In the genomic region with DNA sequence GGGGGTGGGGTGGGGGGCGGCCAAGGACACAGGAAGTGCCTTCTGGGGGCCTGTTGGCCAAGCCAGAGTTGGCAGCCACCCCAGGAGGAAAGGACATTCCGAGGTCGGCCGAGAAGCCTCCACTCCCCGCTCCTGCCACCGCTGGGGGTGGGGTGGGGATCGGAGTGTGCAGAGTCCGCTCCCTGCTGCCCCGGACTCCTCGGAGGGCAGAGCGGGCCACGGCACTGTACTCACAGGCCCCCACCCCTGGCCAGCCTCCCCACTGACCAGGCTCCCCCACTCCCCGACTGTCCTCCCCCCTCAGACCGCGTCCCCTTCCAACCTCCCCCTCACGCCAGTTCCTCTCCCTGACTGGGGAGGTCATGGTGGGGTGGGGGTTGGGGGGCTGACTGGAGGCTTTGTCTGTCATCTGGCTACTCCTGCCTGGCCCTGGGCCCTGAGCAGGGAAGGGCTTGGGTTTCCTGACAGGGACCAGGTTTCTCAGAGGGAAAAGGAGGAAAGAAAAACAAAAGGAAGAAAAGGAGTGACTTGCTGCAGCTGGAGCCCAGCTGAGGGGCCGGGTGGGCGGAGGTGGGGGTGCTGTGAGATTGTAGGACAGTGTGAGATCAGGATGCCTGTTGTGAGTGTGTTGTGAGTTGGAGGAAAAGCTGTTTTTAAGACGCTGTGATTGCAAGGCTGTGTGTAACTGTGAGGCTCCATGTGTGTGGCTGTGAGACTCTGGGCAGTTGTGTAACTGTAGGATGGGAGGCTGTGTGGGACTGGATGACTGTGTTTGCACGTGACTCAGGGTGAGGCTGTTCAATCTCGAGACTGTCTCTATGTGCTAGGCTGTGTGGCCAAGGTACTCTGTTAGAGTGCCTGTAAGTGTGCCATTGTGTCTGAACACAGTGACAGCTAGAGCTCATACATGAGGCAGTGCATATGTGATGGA, we compare ENCODE assay signal across 11 cellular contexts. TPM values are rescaled to one million over a fixed set of nuclear protein-coding genes. Genes with fewer than 3 reads are reported as not detected.
DNase-seq lines count a peak whose midpoint lies in the region; ATAC-seq, FAIRE-seq and TF ChIP-seq lines count a peak whose summit lies in the region.
"Had no signal": no experiment of that assay in that cellular context is flagged by ENCODE, and none has a peak within 500 bp of the region (broad histone marks: within the 10 kb centered on the region; RNA-seq: fewer than 3 reads in every experiment).

No MANE protein-coding gene starts in this region.

- peak overlapping the region; percentile 14 to 43; a peak in 2 of 4 replicates for H3K4me2 ChIP-seq in H1 (ENCODE audit: insufficient read depth in 1 of 2, low read depth in 2 of 2, low read length in 2 of 2)

- H3K9ac ChIP-seq in H1 (replicated peaks in 1 of 4; ENCODE audit: extremely low read depth in 1 of 4, low read depth in 3 of 4, low read length in 3 of 4) = peak overlapping the region in 1 of 4 experiments; percentile 22; a peak in 2 of 7 replicates

- 0 out of 2 replicates have a peak, but pooled peaks cover under 1% of the 10 kb centered on the region for H3K79me1 ChIP-seq in H1 (ENCODE audit: low read depth, low read length)

- no peak for DNase-seq in stimulated activated naive CD8-positive, alpha-beta T cell treated with anti-CD3 and anti-CD28 coated beads, Interleukin-15, amount 100 ng/mL, for 72 hours
- DNase-seq in stimulated activated naive CD8-positive, alpha-beta T cell treated with anti-CD3 and anti-CD28 coated beads, Interleukin-15, Interleukin-2, amounts not matched to agents 100 U/mL and 50 U/mL, for 24 hours = no peak
- DNase-seq in H1 (ENCODE audit: low read depth in 1 of 2, low spot score in 2 of 2) (no peak), aorta (peak; percentile 44 to 75), putamen (ENCODE audit: low spot score) (no peak), DMS79 (lab: John Stamatoyannopoulos, UW) (no peak)
- DNase-seq: activated CD8-positive, alpha-beta T cell treated with anti-CD3 and anti-CD28 coated beads, Interleukin-2, amount 10 ng/mL, durations not matched to agents 7 days and 5 days; NCI-H1092; stimulated activated CD4-positive, alpha-beta T cell treated with anti-CD3 and anti-CD28 coated beads, Interleukin-4, amount 100 ng/mL, for 4 hours had no signal

- no peak for TF ChIP-seq EP300 in H1 (IDR thresholded peaks at IDR 0.05; ENCODE audit: borderline replicate concordance in 1 of 2, low read depth in 2 of 2, low read length in 2 of 2)

- H3K79me2 ChIP-seq in H1 (ENCODE audit: control insufficient read depth in 1 of 2, insufficient read depth in 2 of 2, low read length in 2 of 2) = no peaks in the 10 kb centered on the region

- CTCF ChIA-PET in H1 (lab: Charles Lee; ENCODE audit: partially characterized antibody) = interaction anchor here (0.8 to 11.9 kb wide), 10 partner anchors 11 to 156 kb away, joined by 3 to 241 read pairs (median 20); no protein-coding TSS in a partner anchor

- POLR2A ChIA-PET in H1 (lab: Charles Lee; ENCODE audit: partially characterized antibody) = interaction anchor here (0.6 to 1.9 kb wide), 4 partner anchors 11 to 216 kb away, joined by 3 to 5 read pairs (median 4); no protein-coding TSS in a partner anchor

- peak overlapping the region; percentile 72; the same call in 1 of the 2 replicates for H2BK5ac ChIP-seq in H1 (ENCODE audit: low read depth, low read length)

- H3K9me3 Mint-ChIP-seq in stimulated activated naive CD8-positive, alpha-beta T cell treated with anti-CD3 and anti-CD28 coated beads, Interleukin-15, amount 100 ng/mL, for 72 hours = no peaks in the 10 kb centered on the region

- no peak overlapping the region for H3K56ac ChIP-seq in H1 (replicated peaks; ENCODE audit: insufficient read length, low read depth, low read length)

- H2BK15ac ChIP-seq in H1 (ENCODE audit: low read length) = peak overlapping the region; percentile 14; the same call in 1 of the 2 replicates

- no peak overlapping the region for H3K4me3 ChIP-seq in H1 (ENCODE audit: extremely low read depth in 1 of 4, insufficient read depth in 2 of 4, low read depth in 3 of 4, low read length in 4 of 4)
- no peak overlapping the region for H3K4me3 ChIP-seq in mesodermal cell (ENCODE audit: extremely low read depth, insufficient read depth, low read length, poor library complexity, severe bottlenecking)
- H3K4me3 ChIP-seq in aorta (ENCODE audit: low read length in 2 of 2) = no peak overlapping the region

- H3K4me1 Mint-ChIP-seq in stimulated activated naive CD8-positive, alpha-beta T cell treated with anti-CD3 and anti-CD28 coated beads, Interleukin-15, amount 100 ng/mL, for 72 hours = no peaks in the 10 kb centered on the region

- H4K91ac ChIP-seq in H1 (replicated peaks; ENCODE audit: insufficient read length, low read length) = no peak overlapping the region

- intact Hi-C loops in aorta (cut with DNase I) = loop anchor here in 1 of 2 donors (2.0 kb wide), 1 partner anchor 31 kb away; no protein-coding TSS in a partner anchor

- peak overlapping the region; percentile 86; the same call in 1 of the 2 replicates for H2BK12ac ChIP-seq in H1 (ENCODE audit: low read depth, low read length)

- no peak overlapping the region for H2AFZ ChIP-seq in H1 (ENCODE audit: low read length)

- no peaks in the 10 kb centered on the region for H4K20me1 ChIP-seq in H1 (replicated peaks in 1 of 2; ENCODE audit: control insufficient read depth in 1 of 2, insufficient read depth in 2 of 2, low read length in 2 of 2)

- peak overlapping the region; percentile 6; the same call in 1 of the 2 replicates for H4K8ac ChIP-seq in H1 (ENCODE audit: extremely low read depth, insufficient read depth, low read length)

- H3K27me3 Mint-ChIP-seq in stimulated activated naive CD8-positive, alpha-beta T cell treated with anti-CD3 and anti-CD28 coated beads, Interleukin-15, amount 100 ng/mL, for 72 hours = peaks cover 56% of the 10 kb centered on the region

- H3K27me3 ChIP-seq in H1 (replicated peaks in 1 of 4; ENCODE audit: control insufficient read depth in 3 of 4, extremely low read depth in 1 of 4, insufficient read depth in 3 of 4, low read length in 3 of 4) = no peaks in the 10 kb centered on the region; a peak in 3 of 7 replicates
- H3K27me3 ChIP-seq in aorta (ENCODE audit: control insufficient read depth in 1 of 2, insufficient read depth in 2 of 2, low read length in 1 of 2) = no peaks in the 10 kb centered on the region

- no peak overlapping the region for H2AK5ac ChIP-seq in H1 (ENCODE audit: low read depth, low read length)

- no peak overlapping the region for H3K4ac ChIP-seq in H1 (replicated peaks; ENCODE audit: insufficient read length, low read depth, low read length)

- ATAC-seq in stimulated activated naive CD8-positive, alpha-beta T cell treated with anti-CD3 and anti-CD28 coated beads, Interleukin-15, amount 100 ng/mL, for 72 hours = peak; percentile 39
- no peak for ATAC-seq in stimulated activated naive CD8-positive, alpha-beta T cell treated with anti-CD3 and anti-CD28 coated beads, Interleukin-15, Interleukin-2, amounts not matched to agents 100 U/mL and 50 U/mL, for 24 hours
- ATAC-seq in aorta (ENCODE audit: low FRiP score) (peak; percentile 75), GM19035 (IDR thresholded peaks at IDR 0.05; ENCODE audit: unreplicated experiment) (no peak)
- ATAC-seq: activated CD8-positive, alpha-beta T cell treated with anti-CD3 and anti-CD28 coated beads, Interleukin-2, amount 10 ng/mL, durations not matched to agents 7 days and 5 days had no signal

- no peaks in the 10 kb centered on the region for H3K23me2 ChIP-seq in H1 (ENCODE audit: low read depth, low read length)

- TF ChIP-seq RAD21 in H1 (IDR thresholded peaks at IDR 0.05 in 1 of 2, conservative IDR thresholded peaks at IDR 0.05 in 1 of 2; ENCODE audit: low read depth in 2 of 2, low read length in 2 of 2) = no peak

- H3K18ac ChIP-seq in H1 (ENCODE audit: extremely low read depth, low read length) = no peak overlapping the region

- TF ChIP-seq CTCF in H1 (IDR thresholded peaks at IDR 0.05; ENCODE audit: control extremely low read depth in 1 of 3, insufficient read depth in 1 of 3, low read depth in 1 of 3, low read length in 3 of 3) = no peak

- no peak overlapping the region for H3K14ac ChIP-seq in H1 (ENCODE audit: insufficient read length)

- H3K4me1 ChIP-seq in H1 (replicated peaks in 1 of 4; ENCODE audit: control insufficient read depth in 3 of 4, insufficient read depth in 4 of 4, low read length in 3 of 4) (peaks cover 7 to 24% (median 16%) of the 10 kb centered on the region in 4 experiments), mesodermal cell (ENCODE audit: control insufficient read depth, insufficient read depth, low read length, poor library complexity, severe bottlenecking) (peaks cover 25% of the 10 kb centered on the region), aorta (ENCODE audit: control insufficient read depth in 1 of 2, insufficient read depth in 2 of 2, low read length in 2 of 2) (no peaks in the 10 kb centered on the region)

- H3K4me3 Mint-ChIP-seq in stimulated activated naive CD8-positive, alpha-beta T cell treated with anti-CD3 and anti-CD28 coated beads, Interleukin-15, amount 100 ng/mL, for 72 hours = no peak overlapping the region
- H3K4me3 Mint-ChIP-seq: activated CD8-positive, alpha-beta T cell treated with anti-CD3 and anti-CD28 coated beads, Interleukin-2, amount 10 ng/mL, durations not matched to agents 7 days and 5 days had no signal

- no peak overlapping the region for H3K23ac ChIP-seq in H1 (ENCODE audit: insufficient read length)

- no peak overlapping the region for H4K5ac ChIP-seq in H1 (ENCODE audit: insufficient read length, low read depth, low read length)

- H2BK20ac ChIP-seq in H1 (ENCODE audit: low read length) = 0 out of 2 replicates have a peak overlapping the region, but pooled peaks have one; percentile 2

- no peak overlapping the region for H2BK120ac ChIP-seq in H1 (replicated peaks; ENCODE audit: low read depth, low read length)

- 0 out of 4 replicates have a peak, but pooled peaks cover 0 to 3% of the 10 kb centered on the region in 2 experiments for H3K9me3 ChIP-seq in H1 (ENCODE audit: insufficient read depth in 2 of 2, low read depth in 1 of 2, low read length in 1 of 2)
- no peaks in the 10 kb centered on the region for H3K9me3 ChIP-seq in mesodermal cell (ENCODE audit: control insufficient read depth, low read length)
- H3K9me3 ChIP-seq in aorta (ENCODE audit: control insufficient read depth, low read length) = peaks cover 2% of the 10 kb centered on the region

- H3K27ac Mint-ChIP-seq in stimulated activated naive CD8-positive, alpha-beta T cell treated with anti-CD3 and anti-CD28 coated beads, Interleukin-15, amount 100 ng/mL, for 72 hours = peak overlapping the region in 1 of 2 donors; percentile 37
- H3K27ac Mint-ChIP-seq: activated CD8-positive, alpha-beta T cell treated with anti-CD3 and anti-CD28 coated beads, Interleukin-2, amount 10 ng/mL, durations not matched to agents 7 days and 5 days had no signal

- 49% methylated on average over 7 of the region's 21 CpGs; no CpG with 5 or more reads in 1 of the 2 experiments for WGBS in H1 (ENCODE audit: extremely low coverage in 1 of 2, insufficient coverage in 1 of 2, insufficient read length in 1 of 2, insufficient replicate concordance in 2 of 2, low coverage in 1 of 2, low lambda C conversion rate in 2 of 2, missing lambda C conversion rate in 1 of 2), 2 experiments
- WGBS in mesodermal cell (ENCODE audit: insufficient coverage in 2 of 2), 2 experiments = 48 to 62% methylated on average over 4 to 13 of the region's 21 CpGs
- 17 to 22% methylated on average over 21 of the region's 21 CpGs for WGBS in aorta, 2 donors

- TF ChIP-seq POLR2A in H1 (IDR thresholded peaks at IDR 0.05; ENCODE audit: control extremely low read depth in 1 of 2, low read depth in 2 of 2, low read length in 2 of 2) = no peak

- H3K27ac ChIP-seq in H1 (ENCODE audit: low read depth, low read length) = no peak overlapping the region
- H3K27ac ChIP-seq in mesodermal cell (ENCODE audit: low read depth, low read length, severe bottlenecking) = peak overlapping the region; percentile 63
- no peak overlapping the region for H3K27ac ChIP-seq in aorta (ENCODE audit: low read depth in 1 of 2, low read length in 2 of 2)

- no peak for FAIRE-seq in H1 (lab: Jason Lieb, UNC)

- H3K36me3 ChIP-seq in H1 (ENCODE audit: control insufficient read depth in 2 of 4, insufficient read depth in 4 of 4, low read length in 3 of 4) = no peaks in the 10 kb centered on the region
- H3K36me3 ChIP-seq in mesodermal cell (ENCODE audit: control insufficient read depth, insufficient read depth, low read length) = peaks cover 22% of the 10 kb centered on the region
- H3K36me3 ChIP-seq in aorta (ENCODE audit: control insufficient read depth in 1 of 2, insufficient read depth in 2 of 2, low read length in 1 of 2) = no peaks in the 10 kb centered on the region

RNA-seq across cellular contexts. Expression of a gene that starts 29.6 kb away (rescaled TPM):
- total RNA-seq in H1 (2021; fragmentation: NEBNext Ultra II Directional; extraction: Animal tissue kit (Norgen Biotek cat#: 25700)) = 1.2 and 1.5 TPM in 2 replicates
- polyA plus RNA-seq in H1 (2011; rRNA removed) (4.2 and 5.4 TPM in 2 replicates), aorta (1 to 10 TPM in 1 of 2 donors, under 1 TPM in 1; 0.10 to 1.4 TPM)
- 1.8 TPM for polyA plus RNA-seq in H1 (2011; cell fraction: cytosol; rRNA removed)
- 2.7 TPM for polyA plus RNA-seq in H1 (2011; cell fraction: nucleus; rRNA removed)
- polyA plus RNA-seq in H1 (2012, experiment 1 of 2) = 1.1 to 3.0 TPM (median 1.6 TPM) in 4 replicates
- polyA plus RNA-seq in H1 (2012, experiment 2 of 2) = 1.2 TPM
- polyA plus RNA-seq in H1 (2013, experiment 1 of 2) = 1.5 TPM
- polyA plus RNA-seq in H1 (2013, experiment 2 of 2) = 1.6 TPM
- 0.90 and 1.2 TPM in 2 replicates for polyA minus RNA-seq in H1 (2011; rRNA and poly(A)+ RNA removed)
- 1.1 TPM for polyA minus RNA-seq in H1 (2011; cell fraction: cytosol; rRNA and poly(A)+ RNA removed)
- polyA minus RNA-seq in H1 (2011; cell fraction: nucleus; rRNA and poly(A)+ RNA removed) = 0.30 TPM
- 55.1 TPM for polyA plus RNA-seq in mesodermal cell (2013, experiment 1 of 2)
- polyA plus RNA-seq in mesodermal cell (2013, experiment 2 of 2) = 40.6 TPM
- 1 to 10 TPM; 4.2 to 9.9 TPM for total RNA-seq in aorta
- total RNA-seq: activated CD8-positive, alpha-beta T cell treated with anti-CD3 and anti-CD28 coated beads, Interleukin-2, amount 10 ng/mL, durations not matched to agents 7 days and 5 days had no signal

RNA-seq across cellular contexts. Expression of a gene that starts 37.1 kb away (rescaled TPM):
- total RNA-seq in H1 (2021; fragmentation: NEBNext Ultra II Directional; extraction: Animal tissue kit (Norgen Biotek cat#: 25700)) = 12.2 and 14.1 TPM in 2 replicates
- polyA plus RNA-seq in H1 (2011; rRNA removed) (49.4 and 60.4 TPM in 2 replicates), aorta (not detected)
- 29.2 TPM for polyA plus RNA-seq in H1 (2011; cell fraction: cytosol; rRNA removed)
- 23.2 TPM for polyA plus RNA-seq in H1 (2011; cell fraction: nucleus; rRNA removed)
- polyA plus RNA-seq in H1 (2012, experiment 1 of 2) = 9.7 to 24.6 TPM (median 19.1 TPM) in 4 replicates
- 20.1 TPM for polyA plus RNA-seq in H1 (2012, experiment 2 of 2)
- polyA plus RNA-seq in H1 (2013, experiment 1 of 2) = 15.4 TPM
- polyA plus RNA-seq in H1 (2013, experiment 2 of 2) = 15.5 TPM
- polyA minus RNA-seq in H1 (2011; rRNA and poly(A)+ RNA removed) = 3.8 and 8.2 TPM in 2 replicates
- 6.1 TPM for polyA minus RNA-seq in H1 (2011; cell fraction: cytosol; rRNA and poly(A)+ RNA removed)
- polyA minus RNA-seq in H1 (2011; cell fraction: nucleus; rRNA and poly(A)+ RNA removed) = 7.1 TPM
- 2.7 TPM for polyA plus RNA-seq in mesodermal cell (2013, experiment 1 of 2)
- 2.1 TPM for polyA plus RNA-seq in mesodermal cell (2013, experiment 2 of 2)
- total RNA-seq in aorta = not detected
- total RNA-seq: activated CD8-positive, alpha-beta T cell treated with anti-CD3 and anti-CD28 coated beads, Interleukin-2, amount 10 ng/mL, durations not matched to agents 7 days and 5 days had no signal

RNA-seq across cellular contexts. Expression of a gene that starts 52.0 kb away (rescaled TPM):
- total RNA-seq in H1 (2021; fragmentation: NEBNext Ultra II Directional; extraction: Animal tissue kit (Norgen Biotek cat#: 25700)) = 21.6 and 25.6 TPM in 2 replicates
- polyA plus RNA-seq in H1 (2011; rRNA removed) = 75.0 and 82.3 TPM in 2 replicates
- 52.2 TPM for polyA plus RNA-seq in H1 (2011; cell fraction: cytosol; rRNA removed)
- 44.1 TPM for polyA plus RNA-seq in H1 (2011; cell fraction: nucleus; rRNA removed)
- 34.0 to 45.6 TPM (median 39.2 TPM) in 4 replicates for polyA plus RNA-seq in H1 (2012, experiment 1 of 2)
- 62.5 TPM for polyA plus RNA-seq in H1 (2012, experiment 2 of 2)
- 34.6 TPM for polyA plus RNA-seq in H1 (2013, experiment 1 of 2)
- 35.3 TPM for polyA plus RNA-seq in H1 (2013, experiment 2 of 2)
- 8.6 and 14.4 TPM in 2 replicates for polyA minus RNA-seq in H1 (2011; rRNA and poly(A)+ RNA removed)
- polyA minus RNA-seq in H1 (2011; cell fraction: cytosol; rRNA and poly(A)+ RNA removed) = 16.2 TPM
- 12.0 TPM for polyA minus RNA-seq in H1 (2011; cell fraction: nucleus; rRNA and poly(A)+ RNA removed)
- polyA plus RNA-seq in mesodermal cell (2013, experiment 1 of 2) = 21.7 TPM
- 21.0 TPM for polyA plus RNA-seq in mesodermal cell (2013, experiment 2 of 2)
- total RNA-seq in aorta = 1 to 10 TPM; 6.0 to 9.8 TPM
- polyA plus RNA-seq in aorta = 10 to 100 TPM; 16.2 to 17.3 TPM

Comparison
In these comparisons a context has a peak if more than half of its experiments do, and no peak if none do; other contexts are left out.
1. ATAC-seq: peak in stimulated activated naive CD8-positive, alpha-beta T cell treated with anti-CD3 and anti-CD28 coated beads, Interleukin-15, amount 100 ng/mL, for 72 hours (single experiment) and aorta (single experiment); none in stimulated activated naive CD8-positive, alpha-beta T cell treated with anti-CD3 and anti-CD28 coated beads, Interleukin-15, Interleukin-2, amounts not matched to agents 100 U/mL and 50 U/mL, for 24 hours (single experiment) and GM19035 (single experiment).
2. DNase-seq: peak in aorta (2 of 2); none in stimulated activated naive CD8-positive, alpha-beta T cell treated with anti-CD3 and anti-CD28 coated beads, Interleukin-15, amount 100 ng/mL, for 72 hours (0 of 2), stimulated activated naive CD8-positive, alpha-beta T cell treated with anti-CD3 and anti-CD28 coated beads, Interleukin-15, Interleukin-2, amounts not matched to agents 100 U/mL and 50 U/mL, for 24 hours (single experiment), H1 (0 of 2), putamen (single experiment) and DMS79 (single experiment).
3. RNA of a gene that starts 37.1 kb away (total RNA-seq): 12.2 to 14.1 TPM in H1; not detected in aorta; every median in the first group is over 10 times any median in the second.